In the genomic region with DNA sequence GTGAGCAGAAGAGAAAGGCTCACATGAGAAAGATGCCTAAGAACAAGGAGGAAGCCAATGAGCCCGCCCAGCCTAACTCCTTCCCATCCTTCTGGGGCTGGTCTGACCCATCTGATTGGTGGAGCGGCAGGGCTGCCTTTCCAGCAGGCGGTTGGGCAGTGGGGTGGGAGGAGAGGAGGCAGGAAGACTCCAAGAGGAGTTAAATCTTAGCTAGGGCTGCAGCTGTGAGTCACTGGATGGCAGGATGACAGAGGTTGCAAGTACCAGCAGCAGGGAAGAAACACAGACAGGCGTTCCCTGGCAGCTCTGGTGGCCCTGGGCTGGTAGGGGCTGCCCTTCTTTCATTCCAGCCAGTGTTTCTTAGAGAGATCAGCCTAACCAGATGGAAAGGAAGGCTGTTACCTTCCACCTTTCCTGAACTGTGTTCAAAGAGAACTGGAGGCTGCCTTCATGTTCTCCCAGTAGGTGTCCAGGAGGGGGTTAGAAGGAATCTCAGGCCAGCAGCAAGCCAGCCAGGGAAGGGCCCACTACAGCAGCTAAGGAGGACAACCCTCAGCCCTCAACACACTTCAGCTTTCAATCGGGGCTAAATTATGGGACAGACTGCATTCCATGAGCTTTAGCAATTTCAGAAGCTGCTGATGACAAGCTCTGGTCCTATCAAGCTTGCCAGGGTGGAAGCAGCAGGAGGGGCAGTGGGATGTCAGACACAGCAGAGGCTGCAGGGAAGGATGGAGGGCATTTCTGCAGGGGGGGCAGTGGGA, we compare ENCODE assay signal across 8 cellular contexts. TPM values are rescaled to one million over a fixed set of nuclear protein-coding genes. Genes with fewer than 3 reads are reported as not detected.
A peak's percentile ranks its signal among the peaks of the same experiment; 100 is the strongest.
DNase-seq lines count a peak whose midpoint lies in the region; ATAC-seq, FAIRE-seq and TF ChIP-seq lines count a peak whose summit lies in the region.

No MANE protein-coding gene starts in this region.

- peaks cover 0 to 54% (median 9%) of the 10 kb centered on the region in 4 donors for H3K4me1 ChIP-seq in transverse colon

- no peak for ATAC-seq in activated T-cell treated with anti-CD3 and anti-CD28 coated beads, Interleukin-2, amount 50 U/mL, for 72 hours (replicated peaks in 1 of 2)
- no peak for ATAC-seq in activated T-cell treated with anti-CD3 and anti-CD28 coated beads, Interleukin-2, amount 50 U/mL, for 4 hours
- peak; percentile 99 for ATAC-seq in SK-N-SH treated with all-trans-retinoic acid at 6 μM for 48 hours
- ATAC-seq in memory B cell (ENCODE audit: low read depth), result no peak
- ATAC-seq in GM19324 (IDR thresholded peaks at IDR 0.05; ENCODE audit: low FRiP score, unreplicated experiment), result no peak
- no peak for ATAC-seq in HG02840 (IDR thresholded peaks at IDR 0.05; ENCODE audit: low FRiP score, unreplicated experiment)

- no peaks in the 10 kb centered on the region for H3K9me3 Mint-ChIP-seq in activated T-cell treated with anti-CD3 and anti-CD28 coated beads, Interleukin-2, amount 50 U/mL, for 72 hours
- H3K9me3 Mint-ChIP-seq in activated T-cell treated with anti-CD3 and anti-CD28 coated beads, Interleukin-2, amount 50 U/mL, for 4 hours, result no peaks in the 10 kb centered on the region
- H3K9me3 Mint-ChIP-seq in memory B cell, result no peaks in the 10 kb centered on the region

- peak overlapping the region; percentile 45 to 73 (median 67) for H3K27ac ChIP-seq in transverse colon

- peaks cover 96% of the 10 kb centered on the region for H3K4me1 Mint-ChIP-seq in activated T-cell treated with anti-CD3 and anti-CD28 coated beads, Interleukin-2, amount 50 U/mL, for 72 hours (ENCODE audit: low read depth)
- peaks cover 87% of the 10 kb centered on the region for H3K4me1 Mint-ChIP-seq in activated T-cell treated with anti-CD3 and anti-CD28 coated beads, Interleukin-2, amount 50 U/mL, for 4 hours (ENCODE audit: low read depth)
- H3K4me1 Mint-ChIP-seq in memory B cell, result peaks cover 46% of the 10 kb centered on the region

- no peak overlapping the region for H3K4me3 ChIP-seq in transverse colon

- DNase-seq in activated T-cell treated with anti-CD3 and anti-CD28 coated beads, Interleukin-2, amount 50 U/mL, for 72 hours, result peak; percentile 45
- no peak for DNase-seq in activated T-cell treated with anti-CD3 and anti-CD28 coated beads, Interleukin-2, amount 50 U/mL, for 4 hours
- DNase-seq in memory B cell (ENCODE audit: low spot score in 2 of 2), result no peak
- peak; percentile 67 for DNase-seq in transverse colon

- TF ChIP-seq EP300 in transverse colon (IDR thresholded peaks at IDR 0.05; ENCODE audit: low read depth), result no peak

- no peaks in the 10 kb centered on the region for H3K27me3 ChIP-seq in transverse colon

- peaks cover 8 to 11% of the 10 kb centered on the region in 2 donors for H3K36me3 Mint-ChIP-seq in activated T-cell treated with anti-CD3 and anti-CD28 coated beads, Interleukin-2, amount 50 U/mL, for 72 hours (ENCODE audit: insufficient read depth in 2 of 2)
- peaks cover 13% of the 10 kb centered on the region for H3K36me3 Mint-ChIP-seq in activated T-cell treated with anti-CD3 and anti-CD28 coated beads, Interleukin-2, amount 50 U/mL, for 4 hours (ENCODE audit: insufficient read depth)
- peaks cover 2% of the 10 kb centered on the region for H3K36me3 Mint-ChIP-seq in memory B cell

- peak overlapping the region; percentile 58 to 62 for H3K4me3 Mint-ChIP-seq in activated T-cell treated with anti-CD3 and anti-CD28 coated beads, Interleukin-2, amount 50 U/mL, for 72 hours
- no peak overlapping the region for H3K4me3 Mint-ChIP-seq in activated T-cell treated with anti-CD3 and anti-CD28 coated beads, Interleukin-2, amount 50 U/mL, for 4 hours
- H3K4me3 Mint-ChIP-seq in memory B cell, result no peak overlapping the region

- H3K9me3 ChIP-seq in transverse colon, result no peaks in the 10 kb centered on the region

- 53% methylated on average over 5 of the region's 5 CpGs; no CpG with 5 or more reads in 1 of the 2 donors for WGBS in transverse colon (ENCODE audit: low coverage in 1 of 2), 2 donors

- TF ChIP-seq POLR2A in transverse colon (IDR thresholded peaks at IDR 0.05), result no peak

- peak; percentile 31 for FAIRE-seq in endometrium (lab: Jason Lieb, UNC)

- peak overlapping the region; percentile 48 for H3K27ac Mint-ChIP-seq in activated T-cell treated with anti-CD3 and anti-CD28 coated beads, Interleukin-2, amount 50 U/mL, for 72 hours
- H3K27ac Mint-ChIP-seq in memory B cell, result peak overlapping the region; percentile 39

- in situ Hi-C loops in transverse colon (cut with MboI; ENCODE audit: low pct_ligation_motif_present in 1 of 4, low pct_unique_long_range_greater_than_20kb in 1 of 4, low sequenced_read_pairs in 3 of 4), result no loop called here

- intact Hi-C loops in transverse colon (cut with DNase I; ENCODE audit: low total_unique reads), result no loop called here

- no peak for TF ChIP-seq CTCF in transverse colon (IDR thresholded peaks at IDR 0.05)

- no peaks in the 10 kb centered on the region for H3K36me3 ChIP-seq in transverse colon

- no peaks in the 10 kb centered on the region for H3K27me3 Mint-ChIP-seq in activated T-cell treated with anti-CD3 and anti-CD28 coated beads, Interleukin-2, amount 50 U/mL, for 72 hours (ENCODE audit: low read depth)
- H3K27me3 Mint-ChIP-seq in activated T-cell treated with anti-CD3 and anti-CD28 coated beads, Interleukin-2, amount 50 U/mL, for 4 hours (ENCODE audit: low read depth), result no peaks in the 10 kb centered on the region
- H3K27me3 Mint-ChIP-seq in memory B cell, result no peaks in the 10 kb centered on the region

TF ChIP-seq in SK-N-SH treated with all-trans-retinoic acid at 6 μM for 48 hours, 23 proteins besides CTCF, POLR2A, EP300 and RAD21:
- TF ChIP-seq PPARA (CRISPR knock-in tag; IDR thresholded peaks at IDR 0.05; ENCODE audit: borderline replicate concordance) (no peak), BACH2 (CRISPR knock-in tag; IDR thresholded peaks at IDR 0.05; ENCODE audit: borderline replicate concordance) (no peak), TOX (CRISPR knock-in tag; IDR thresholded peaks at IDR 0.05; ENCODE audit: borderline replicate concordance) (no peak), RARB (CRISPR knock-in tag; IDR thresholded peaks at IDR 0.05) (no peak), ZFP3 (CRISPR knock-in tag; IDR thresholded peaks at IDR 0.05) (no peak), SNAI2 (CRISPR knock-in tag; IDR thresholded peaks at IDR 0.05) (no peak), ZNF8 (CRISPR knock-in tag; IDR thresholded peaks at IDR 0.05) (no peak), ZC3H10 (CRISPR knock-in tag; IDR thresholded peaks at IDR 0.05) (no peak), ESRRG (CRISPR knock-in tag; IDR thresholded peaks at IDR 0.05) (no peak)
- TF ChIP-seq, protein P1, sequence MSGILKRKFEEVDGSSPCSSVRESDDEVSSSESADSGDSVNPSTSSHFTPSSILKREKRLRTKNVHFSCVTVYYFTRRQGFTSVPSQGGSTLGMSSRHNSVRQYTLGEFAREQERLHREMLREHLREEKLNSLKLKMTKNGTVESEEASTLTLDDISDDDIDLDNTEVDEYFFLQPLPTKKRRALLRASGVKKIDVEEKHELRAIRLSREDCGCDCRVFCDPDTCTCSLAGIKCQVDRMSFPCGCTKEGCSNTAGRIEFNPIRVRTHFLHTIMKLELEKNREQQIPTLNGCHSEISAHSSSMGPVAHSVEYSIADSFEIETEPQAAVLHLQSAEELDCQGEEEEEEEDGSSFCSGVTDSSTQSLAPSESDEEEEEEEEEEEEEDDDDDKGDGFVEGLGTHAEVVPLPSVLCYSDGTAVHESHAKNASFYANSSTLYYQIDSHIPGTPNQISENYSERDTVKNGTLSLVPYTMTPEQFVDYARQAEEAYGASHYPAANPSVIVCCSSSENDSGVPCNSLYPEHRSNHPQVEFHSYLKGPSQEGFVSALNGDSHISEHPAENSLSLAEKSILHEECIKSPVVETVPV (CRISPR knock-in tag; IDR thresholded peaks at IDR 0.05), result no peak
- TF ChIP-seq, protein P2, sequence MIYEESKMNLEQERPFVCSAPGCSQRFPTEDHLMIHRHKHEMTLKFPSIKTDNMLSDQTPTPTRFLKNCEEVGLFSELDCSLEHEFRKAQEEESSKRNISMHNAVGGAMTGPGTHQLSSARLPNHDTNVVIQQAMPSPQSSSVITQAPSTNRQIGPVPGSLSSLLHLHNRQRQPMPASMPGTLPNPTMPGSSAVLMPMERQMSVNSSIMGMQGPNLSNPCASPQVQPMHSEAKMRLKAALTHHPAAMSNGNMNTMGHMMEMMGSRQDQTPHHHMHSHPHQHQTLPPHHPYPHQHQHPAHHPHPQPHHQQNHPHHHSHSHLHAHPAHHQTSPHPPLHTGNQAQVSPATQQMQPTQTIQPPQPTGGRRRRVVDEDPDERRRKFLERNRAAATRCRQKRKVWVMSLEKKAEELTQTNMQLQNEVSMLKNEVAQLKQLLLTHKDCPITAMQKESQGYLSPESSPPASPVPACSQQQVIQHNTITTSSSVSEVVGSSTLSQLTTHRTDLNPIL (CRISPR knock-in tag; IDR thresholded peaks at IDR 0.05; ENCODE audit: low read depth), result no peak
- TF ChIP-seq, protein P3, sequence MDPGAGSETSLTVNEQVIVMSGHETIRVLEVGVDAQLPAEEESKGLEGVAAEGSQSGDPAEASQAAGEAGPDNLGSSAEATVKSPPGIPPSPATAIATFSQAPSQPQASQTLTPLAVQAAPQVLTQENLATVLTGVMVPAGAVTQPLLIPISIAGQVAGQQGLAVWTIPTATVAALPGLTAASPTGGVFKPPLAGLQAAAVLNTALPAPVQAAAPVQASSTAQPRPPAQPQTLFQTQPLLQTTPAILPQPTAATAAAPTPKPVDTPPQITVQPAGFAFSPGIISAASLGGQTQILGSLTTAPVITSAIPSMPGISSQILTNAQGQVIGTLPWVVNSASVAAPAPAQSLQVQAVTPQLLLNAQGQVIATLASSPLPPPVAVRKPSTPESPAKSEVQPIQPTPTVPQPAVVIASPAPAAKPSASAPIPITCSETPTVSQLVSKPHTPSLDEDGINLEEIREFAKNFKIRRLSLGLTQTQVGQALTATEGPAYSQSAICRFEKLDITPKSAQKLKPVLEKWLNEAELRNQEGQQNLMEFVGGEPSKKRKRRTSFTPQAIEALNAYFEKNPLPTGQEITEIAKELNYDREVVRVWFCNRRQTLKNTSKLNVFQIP (CRISPR knock-in tag; IDR thresholded peaks at IDR 0.05; ENCODE audit: borderline replicate concordance, low read depth), result no peak

RNA-seq across cellular contexts. Expression of a gene that starts 50.3 kb away (rescaled TPM):
- 10 to 100 TPM; 26.4 to 31.1 TPM for total RNA-seq in activated T-cell treated with anti-CD3 and anti-CD28 coated beads, Interleukin-2, amount 50 U/mL, for 72 hours
- total RNA-seq in activated T-cell treated with anti-CD3 and anti-CD28 coated beads, Interleukin-2, amount 50 U/mL, for 4 hours, result 10 to 100 TPM; 79.7 to 94.4 (median 88.0) TPM
- total RNA-seq in transverse colon, result 10 to 100 TPM in 2 of 4 donors, 1 to 10 TPM in 2; 4.0 to 33.7 (median 11.8) TPM

Comparison
In these comparisons a context has a peak if more than half of its experiments do, and no peak if none do; other contexts are left out.
1. DNase-seq: peak in activated T-cell treated with anti-CD3 and anti-CD28 coated beads, Interleukin-2, amount 50 U/mL, for 72 hours (2 of 2) and transverse colon (single experiment); none in activated T-cell treated with anti-CD3 and anti-CD28 coated beads, Interleukin-2, amount 50 U/mL, for 4 hours (single experiment) and memory B cell (0 of 2).
2. H3K4me3 Mint-ChIP-seq: peak in activated T-cell treated with anti-CD3 and anti-CD28 coated beads, Interleukin-2, amount 50 U/mL, for 72 hours (2 of 2); none in activated T-cell treated with anti-CD3 and anti-CD28 coated beads, Interleukin-2, amount 50 U/mL, for 4 hours (single experiment) and memory B cell (single experiment).